Comparison of ENCODE assay signal across 2 cellular contexts in genomic region chr7:25864943-25865633, GRCh38.
A peak's percentile ranks its signal among the peaks of the same experiment; 100 is the strongest.
TF ChIP-seq lines count a peak whose summit lies in the region.

No MANE protein-coding gene starts in this region.

TF ChIP-seq in HEK293, 187 proteins besides CTCF, POLR2A, EP300 and RAD21 (continued from another document):
- TF ChIP-seq ZNF398 (tag by site-specific recombination; IDR thresholded peaks at IDR 0.05) (no peak), FEZF1 (tag by site-specific recombination; IDR thresholded peaks at IDR 0.05) (peak; percentile 82)
TF ChIP-seq in HEK293: peak in this region for 4.

TF ChIP-seq in neural cell, 6 proteins besides CTCF, POLR2A, EP300 and RAD21 (continued from another document):
- TF ChIP-seq, protein P1, sequence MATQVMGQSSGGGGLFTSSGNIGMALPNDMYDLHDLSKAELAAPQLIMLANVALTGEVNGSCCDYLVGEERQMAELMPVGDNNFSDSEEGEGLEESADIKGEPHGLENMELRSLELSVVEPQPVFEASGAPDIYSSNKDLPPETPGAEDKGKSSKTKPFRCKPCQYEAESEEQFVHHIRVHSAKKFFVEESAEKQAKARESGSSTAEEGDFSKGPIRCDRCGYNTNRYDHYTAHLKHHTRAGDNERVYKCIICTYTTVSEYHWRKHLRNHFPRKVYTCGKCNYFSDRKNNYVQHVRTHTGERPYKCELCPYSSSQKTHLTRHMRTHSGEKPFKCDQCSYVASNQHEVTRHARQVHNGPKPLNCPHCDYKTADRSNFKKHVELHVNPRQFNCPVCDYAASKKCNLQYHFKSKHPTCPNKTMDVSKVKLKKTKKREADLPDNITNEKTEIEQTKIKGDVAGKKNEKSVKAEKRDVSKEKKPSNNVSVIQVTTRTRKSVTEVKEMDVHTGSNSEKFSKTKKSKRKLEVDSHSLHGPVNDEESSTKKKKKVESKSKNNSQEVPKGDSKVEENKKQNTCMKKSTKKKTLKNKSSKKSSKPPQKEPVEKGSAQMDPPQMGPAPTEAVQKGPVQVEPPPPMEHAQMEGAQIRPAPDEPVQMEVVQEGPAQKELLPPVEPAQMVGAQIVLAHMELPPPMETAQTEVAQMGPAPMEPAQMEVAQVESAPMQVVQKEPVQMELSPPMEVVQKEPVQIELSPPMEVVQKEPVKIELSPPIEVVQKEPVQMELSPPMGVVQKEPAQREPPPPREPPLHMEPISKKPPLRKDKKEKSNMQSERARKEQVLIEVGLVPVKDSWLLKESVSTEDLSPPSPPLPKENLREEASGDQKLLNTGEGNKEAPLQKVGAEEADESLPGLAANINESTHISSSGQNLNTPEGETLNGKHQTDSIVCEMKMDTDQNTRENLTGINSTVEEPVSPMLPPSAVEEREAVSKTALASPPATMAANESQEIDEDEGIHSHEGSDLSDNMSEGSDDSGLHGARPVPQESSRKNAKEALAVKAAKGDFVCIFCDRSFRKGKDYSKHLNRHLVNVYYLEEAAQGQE (IDR thresholded peaks at IDR 0.05; ENCODE audit: borderline replicate concordance), result no peak
